ENCODE assay signal across 8 cellular contexts in the genomic region with DNA sequence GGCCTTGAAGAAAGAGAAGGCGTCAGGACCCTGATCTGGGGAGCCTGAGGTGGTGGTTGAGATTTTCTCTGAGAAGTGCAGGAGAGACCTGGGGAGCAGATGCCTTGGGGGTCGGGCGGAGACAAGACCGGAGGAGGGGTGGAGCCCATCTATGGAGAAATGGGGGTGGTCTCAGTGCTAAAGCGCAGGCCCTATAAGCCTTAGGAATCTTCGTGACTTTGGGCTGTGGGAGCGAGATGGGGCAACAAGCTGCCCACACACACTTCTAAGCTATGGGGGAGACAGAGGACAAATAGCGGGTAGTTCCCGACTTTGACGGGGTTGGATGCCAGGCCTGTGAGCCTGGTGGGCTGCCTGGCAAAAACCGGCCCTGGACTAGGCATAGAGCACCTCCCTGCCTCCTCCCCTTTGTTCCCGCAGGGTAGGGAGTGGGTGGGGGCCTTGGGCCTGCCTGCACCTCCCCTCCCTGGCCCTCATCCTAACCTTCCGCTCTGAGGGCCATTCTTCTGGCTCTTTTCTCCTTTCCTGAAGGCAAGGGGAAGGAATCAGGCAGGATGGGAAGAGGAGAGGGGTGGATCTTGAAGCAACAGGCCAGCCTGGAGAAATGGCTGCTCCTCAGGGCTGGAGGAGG. TPM values are rescaled to one million over a fixed set of nuclear protein-coding genes. Genes with fewer than 3 reads are reported as not detected.
A peak's percentile ranks its signal among the peaks of the same experiment; 100 is the strongest.
DNase-seq lines count a peak whose midpoint lies in the region; ATAC-seq and TF ChIP-seq lines count a peak whose summit lies in the region.

No MANE protein-coding gene starts in this region.

- ATAC-seq in heart right ventricle (peak in 5 of 8 donors; percentile 5 to 20 (median 11)), HG02571 (IDR thresholded peaks at IDR 0.05; ENCODE audit: unreplicated experiment) (no peak), HG03432 (IDR thresholded peaks at IDR 0.05; ENCODE audit: unreplicated experiment) (no peak)

- WGBS in heart right ventricle, 2 donors: 8% methylated on average over 13 of the region's 13 CpGs

- no peaks in the 10 kb centered on the region for H3K9me3 Mint-ChIP-seq in activated naive CD4-positive, alpha-beta T cell treated with anti-CD3 and anti-CD28 coated beads, Interleukin-2, amount 50 U/mL, for 24 hours

- peaks cover 3% of the 10 kb centered on the region for H3K36me3 Mint-ChIP-seq in activated naive CD4-positive, alpha-beta T cell treated with anti-CD3 and anti-CD28 coated beads, Interleukin-2, amount 50 U/mL, for 24 hours

- peaks cover 49% of the 10 kb centered on the region for H3K4me1 Mint-ChIP-seq in activated naive CD4-positive, alpha-beta T cell treated with anti-CD3 and anti-CD28 coated beads, Interleukin-2, amount 50 U/mL, for 24 hours

- DNase-seq in stimulated activated CD4-positive, alpha-beta T cell treated with anti-CD3 and anti-CD28 coated beads, Interleukin-15, amount 100 ng/mL, for 24 hours: peak; percentile 26
- DNase-seq in stimulated activated CD4-positive, alpha-beta T cell treated with anti-CD3 and anti-CD28 coated beads, Interleukin-4, amount 100 ng/mL, for 4 hours: no peak
- DNase-seq in heart right ventricle: peak in 1 of 2 donors; percentile 33
- DNase-seq in retina: peak; percentile 63
- no peak for DNase-seq in midbrain (lab: John Stamatoyannopoulos, UW)

- intact Hi-C loops in heart right ventricle (cut with DNase I): loop anchor here in 3 of 10 donors (10.0 kb wide), 2 partner anchors 221 to 229 kb away; a partner anchor contains a TSS

- peak overlapping the region; percentile 65 to 96 (median 80) for H3K4me3 ChIP-seq in heart right ventricle

- H3K4me3 Mint-ChIP-seq in activated naive CD4-positive, alpha-beta T cell treated with anti-CD3 and anti-CD28 coated beads, Interleukin-2, amount 50 U/mL, for 24 hours: peak overlapping the region; percentile 93

- no peaks in the 10 kb centered on the region for H3K27me3 ChIP-seq in heart right ventricle

- no peaks in the 10 kb centered on the region for H3K27me3 Mint-ChIP-seq in activated naive CD4-positive, alpha-beta T cell treated with anti-CD3 and anti-CD28 coated beads, Interleukin-2, amount 50 U/mL, for 24 hours

- TF ChIP-seq CTCF in heart right ventricle (IDR thresholded peaks at IDR 0.05): no peak

- H3K9me3 ChIP-seq in heart right ventricle: no peaks in the 10 kb centered on the region

- H3K27ac ChIP-seq in heart right ventricle: peak overlapping the region; percentile 88 to 99 (median 92)

- peak overlapping the region; percentile 96 for H3K27ac Mint-ChIP-seq in activated naive CD4-positive, alpha-beta T cell treated with anti-CD3 and anti-CD28 coated beads, Interleukin-2, amount 50 U/mL, for 24 hours

- peaks cover 17 to 34% (median 28%) of the 10 kb centered on the region in 9 donors for H3K4me1 ChIP-seq in heart right ventricle

- peaks cover 0 to 50% (median 27%) of the 10 kb centered on the region in 9 donors for H3K36me3 ChIP-seq in heart right ventricle

RNA-seq across cellular contexts. Expression of a gene that starts 0.9 kb away (rescaled TPM):
- total RNA-seq in heart right ventricle: 10 to 100 TPM; 35.3 to 56.3 (median 41.9) TPM
- 10 to 100 TPM; 24.0 to 53.6 TPM for polyA plus RNA-seq in heart right ventricle

RNA-seq across cellular contexts. Expression of a gene that starts 2.4 kb away (rescaled TPM):
- total RNA-seq in heart right ventricle: 1,000 to 10,000 TPM; 6,035 to 9,296 (median 8,226) TPM
- over 10,000 TPM in 1 of 2 donors, 1,000 to 10,000 TPM in 1; 9,937 to 18,066 TPM for polyA plus RNA-seq in heart right ventricle

RNA-seq across cellular contexts. Expression of a gene that starts 11.4 kb away (rescaled TPM):
- 10 to 100 TPM in 9 of 10 donors, 1 to 10 TPM in 1; 8.3 to 17.8 (median 16.2) TPM for total RNA-seq in heart right ventricle
- 10 to 100 TPM; 12.1 to 13.1 TPM for polyA plus RNA-seq in heart right ventricle

RNA-seq across cellular contexts. Expression of a gene that starts 38.9 kb away (rescaled TPM):
- 100 to 1,000 TPM in 2 of 10 donors, 10 to 100 TPM in 8; 17.4 to 159 (median 33.2) TPM for total RNA-seq in heart right ventricle
- polyA plus RNA-seq in heart right ventricle: 100 to 1,000 TPM in 1 of 2 donors, 10 to 100 TPM in 1; 54.1 to 231 TPM

RNA-seq across cellular contexts. Expression of a gene that starts 45.8 kb away (rescaled TPM):
- 10 to 100 TPM; 11.5 to 26.3 (median 22.4) TPM for total RNA-seq in heart right ventricle
- 1 to 10 TPM; 1.9 to 6.0 TPM for polyA plus RNA-seq in heart right ventricle

Comparison
In these comparisons a context has a peak if more than half of its experiments do, and no peak if none do; other contexts are left out.
1. DNase-seq: peak in stimulated activated CD4-positive, alpha-beta T cell treated with anti-CD3 and anti-CD28 coated beads, Interleukin-15, amount 100 ng/mL, for 24 hours (single experiment) and retina (single experiment); none in stimulated activated CD4-positive, alpha-beta T cell treated with anti-CD3 and anti-CD28 coated beads, Interleukin-4, amount 100 ng/mL, for 4 hours (0 of 2) and midbrain (single experiment).
2. ATAC-seq: peak in heart right ventricle (5 of 8); none in HG02571 (single experiment) and HG03432 (single experiment).